20 cellular contexts compared by ENCODE assay signal in the genomic region with DNA sequence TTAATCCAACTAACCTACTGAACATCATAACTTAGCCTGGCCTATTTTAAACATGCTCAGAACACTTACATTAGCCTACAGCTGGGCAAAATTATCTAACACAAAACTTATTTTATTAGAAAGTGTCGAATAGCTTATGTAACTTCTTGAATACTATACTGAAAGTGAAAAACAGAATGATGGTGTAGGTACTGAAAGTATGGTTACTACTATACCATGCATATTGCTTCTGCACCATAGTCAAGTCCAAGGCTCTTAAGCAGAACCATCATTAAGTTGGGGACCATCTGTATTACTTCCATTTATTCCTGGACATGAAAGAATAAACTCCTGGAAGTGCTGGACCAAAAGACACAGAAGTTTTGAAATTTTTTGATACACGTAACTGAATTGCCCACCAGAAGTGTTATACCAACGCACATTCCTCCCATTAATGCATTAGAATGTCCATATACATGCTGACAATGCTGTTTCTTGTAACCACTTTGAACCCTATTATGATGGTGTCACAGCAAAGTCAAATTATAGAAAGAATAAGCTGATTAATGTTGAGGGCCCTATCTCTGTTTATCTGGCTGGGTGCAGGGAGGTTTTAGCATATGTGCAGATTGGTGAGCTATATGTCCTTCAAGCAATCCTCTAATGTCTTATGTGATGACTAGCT.
DNase-seq lines count a peak whose midpoint lies in the region; ATAC-seq, FAIRE-seq and TF ChIP-seq lines count a peak whose summit lies in the region.
"Had no signal": no experiment of that assay in that cellular context is flagged by ENCODE, and none has a peak within 500 bp of the region (broad histone marks: within the 10 kb centered on the region; RNA-seq: fewer than 3 reads in every experiment).

No MANE protein-coding gene starts in this region.

- H3K27me3 ChIP-seq in RWPE2 (ENCODE audit: insufficient read depth, poor library complexity, severe bottlenecking) = no peaks in the 10 kb centered on the region
- no peaks in the 10 kb centered on the region for H3K27me3 ChIP-seq in Karpas-422 (ENCODE audit: low read length)
- H3K27me3 ChIP-seq: BLaER1 had no signal

- H3K4me3 ChIP-seq in A549 = no peak overlapping the region
- no peak overlapping the region for H3K4me3 ChIP-seq in RWPE2 (ENCODE audit: severe bottlenecking)
- H3K4me3 ChIP-seq in Karpas-422 (ENCODE audit: low read length) = no peak overlapping the region
- H3K4me3 ChIP-seq: BLaER1, PC-9 had no signal

- TF ChIP-seq POLR2A in A549 (IDR thresholded peaks at IDR 0.05; ENCODE audit: low read length) = no peak

- CTCF ChIA-PET in A549 (lab: Yijun Ruan, JAX) = interaction anchor here (0.8 to 2.8 kb wide), 5 partner anchors 10 to 282 kb away, joined by 3 to 11 read pairs (median 3); no protein-coding TSS in a partner anchor

- H4K20me1 ChIP-seq in Karpas-422 (ENCODE audit: insufficient read depth, low read depth, low read length) = no peaks in the 10 kb centered on the region
- H4K20me1 ChIP-seq: BLaER1 had no signal

- no peak for TF ChIP-seq EP300 in A549 (IDR thresholded peaks at IDR 0.05)

- POLR2A ChIA-PET in A549 (lab: Yijun Ruan, JAX) = no interaction called here

- DNase-seq in A549 (ENCODE audit: low read depth in 1 of 2, low spot score in 1 of 2) = no peak
- DNase-seq in RWPE2 (ENCODE audit: low spot score) = no peak
- no peak for DNase-seq in Karpas-422
- no peak for DNase-seq in RKO (ENCODE audit: low spot score)
- no peak for DNase-seq in globus pallidus (ENCODE audit: low spot score)
- no peak for DNase-seq in putamen (ENCODE audit: low spot score)
- DNase-seq: 8988T; CD8-positive, alpha-beta memory T cell; DMS79 treated with DMSO at 0.1 percent for 48 hours; GM23248; NCI-H1417 treated with DMSO at 0.1 percent for 48 hours; NCI-H1930; NCI-H446 treated with DMSO at 0.1 percent for 48 hours; PC-9; SW 1271 had no signal

- H3K9me3 ChIP-seq in A549 = no peaks in the 10 kb centered on the region
- no peaks in the 10 kb centered on the region for H3K9me3 ChIP-seq in RWPE2 (ENCODE audit: severe bottlenecking)
- H3K9me3 ChIP-seq in Karpas-422 (ENCODE audit: low read length) = no peaks in the 10 kb centered on the region
- H3K9me3 ChIP-seq: BLaER1 had no signal

- no peak for TF ChIP-seq RAD21 in A549 (conservative IDR thresholded peaks at IDR 0.05 in 1 of 2, IDR thresholded peaks at IDR 0.05 in 1 of 2)

- H3K4me2 ChIP-seq in A549 = no peak overlapping the region
- H3K4me2 ChIP-seq in Karpas-422 (ENCODE audit: low read depth, low read length, poor library complexity, severe bottlenecking) = no peak overlapping the region
- H3K4me2 ChIP-seq: BLaER1 had no signal

- no peaks in the 10 kb centered on the region for H3K79me2 ChIP-seq in Karpas-422 (ENCODE audit: low read length)

- H3K9me2 ChIP-seq in Karpas-422 (replicated peaks; ENCODE audit: insufficient read depth, low read length) = no peaks in the 10 kb centered on the region

- 90% methylated on average over 3 of the region's 3 CpGs for WGBS in A549 (ENCODE audit: missing lambda C conversion rate)

- H2AFZ ChIP-seq in Karpas-422 (ENCODE audit: low read length) = no peak overlapping the region
- H2AFZ ChIP-seq: GM23248, PC-9 had no signal

- H3K9ac ChIP-seq in Karpas-422 (ENCODE audit: low read length) = no peak overlapping the region
- H3K9ac ChIP-seq: BLaER1 had no signal

- H3K4me1 ChIP-seq in A549 (peaks cover 34% of the 10 kb centered on the region), RWPE2 (ENCODE audit: insufficient read depth, poor library complexity, severe bottlenecking) (peaks cover 56% of the 10 kb centered on the region), Karpas-422 (ENCODE audit: low read length) (no peaks in the 10 kb centered on the region)
- H3K4me1 ChIP-seq: BLaER1 had no signal

- FAIRE-seq in A549 (lab: Jason Lieb, UNC) = no peak
- FAIRE-seq: GM12891 had no signal

- TF ChIP-seq CTCF in A549 (IDR thresholded peaks at IDR 0.05) = no peak
- TF ChIP-seq CTCF in RWPE2 (IDR thresholded peaks at IDR 0.05; ENCODE audit: poor library complexity, severe bottlenecking) = no peak

- H3K27ac ChIP-seq in A549 (no peak overlapping the region; a peak in 1 of 6 replicates), RWPE2 (ENCODE audit: poor library complexity, severe bottlenecking) (peak overlapping the region; percentile 95), Karpas-422 (ENCODE audit: low read length) (no peak overlapping the region)
- H3K27ac ChIP-seq: BLaER1 had no signal

- H3K36me3 ChIP-seq in RWPE2 (ENCODE audit: low read depth) (no peaks in the 10 kb centered on the region), Karpas-422 (ENCODE audit: insufficient read depth, low read length) (no peaks in the 10 kb centered on the region)
- H3K36me3 ChIP-seq: BLaER1 had no signal

- ATAC-seq in A549 (no peak), GM21447 (IDR thresholded peaks at IDR 0.05; ENCODE audit: unreplicated experiment) (peak; percentile 38), HG03175 (IDR thresholded peaks at IDR 0.05; ENCODE audit: unreplicated experiment) (peak; percentile 43), RWPE2 (ENCODE audit: low read depth) (no peak)
- ATAC-seq: HCT116 had no signal

TF ChIP-seq in A549, 52 proteins besides CTCF, POLR2A, EP300 and RAD21:
- TF ChIP-seq EHMT2 (IDR thresholded peaks at IDR 0.05; ENCODE audit: low read depth) = no peak
- TF ChIP-seq MAFK (IDR thresholded peaks at IDR 0.05; ENCODE audit: partially characterized antibody) = peak; percentile 75
TF ChIP-seq in A549: peak in this region for 1.

Comparison
In these comparisons a context has a peak if more than half of its experiments do, and no peak if none do; other contexts are left out.
1. ATAC-seq: peak in GM21447 (single experiment) and HG03175 (single experiment); none in A549 (0 of 2) and RWPE2 (single experiment).